ENCODE assay signal across 8 cellular contexts in genomic region chr6:154541832-154542231, GRCh38. TPM values are rescaled to one million over a fixed set of nuclear protein-coding genes. Genes with fewer than 3 reads are reported as not detected.
A peak's percentile ranks its signal among the peaks of the same experiment; 100 is the strongest.
DNase-seq lines count a peak whose midpoint lies in the region; ATAC-seq, FAIRE-seq and TF ChIP-seq lines count a peak whose summit lies in the region.
"Not testable (repeated sequence)": the region's sequence is repeated elsewhere in the genome, so short reads cannot be mapped to it uniquely, and the experiment has no call there.
"Had no signal": no experiment of that assay in that cellular context is flagged by ENCODE, and none has a peak within 500 bp of the region (broad histone marks: within the 10 kb centered on the region; RNA-seq: fewer than 3 reads in every experiment).

No MANE protein-coding gene starts in this region.

- not testable (repeated sequence) for H2BK5ac ChIP-seq in IMR-90 (ENCODE audit: low read depth, low read length, poor library complexity, severe bottlenecking); H1 (ENCODE audit: low read depth, low read length); neuronal stem cell (ENCODE audit: low read length)

- H3K4me3 Mint-ChIP-seq in GM23338: not testable (repeated sequence)

- not testable (repeated sequence) for H3K36me3 ChIP-seq in GM23338 (ENCODE audit: insufficient read depth); IMR-90 (ENCODE audit: control insufficient read depth, insufficient read depth, low read length); H1 (ENCODE audit: control insufficient read depth in 2 of 4, insufficient read depth in 4 of 4, low read length in 3 of 4); mucosa of descending colon (ENCODE audit: low read depth); neuronal stem cell (replicated peaks in 1 of 2; ENCODE audit: control insufficient read depth in 2 of 2, insufficient read depth in 2 of 2, low read length in 2 of 2)

- not testable (repeated sequence) for H3K23ac ChIP-seq in IMR-90 (ENCODE audit: low read depth, low read length); H1 (ENCODE audit: insufficient read length); neuronal stem cell (ENCODE audit: low read depth, low read length, poor library complexity)

- peaks cover 39% of the 10 kb centered on the region for H3K4me1 Mint-ChIP-seq in GM23338

- not testable (repeated sequence) for H3K14ac ChIP-seq in IMR-90 (replicated peaks; ENCODE audit: low read depth, low read length); H1 (ENCODE audit: insufficient read length); neuronal stem cell (ENCODE audit: low read length)

- H3K56ac ChIP-seq in IMR-90 (ENCODE audit: extremely low read depth, insufficient read depth, low read length); H1 (replicated peaks; ENCODE audit: insufficient read length, low read depth, low read length): not testable (repeated sequence)

- BruUV-seq in IMR-90 (replicated peaks; lab: Mats Ljungman, UMichigan): not testable (repeated sequence)

- not testable (repeated sequence) for H3K9ac ChIP-seq in IMR-90 (ENCODE audit: low read depth, low read length); H1 (replicated peaks in 1 of 4; ENCODE audit: extremely low read depth in 1 of 4, low read depth in 3 of 4, low read length in 3 of 4); neuronal stem cell (ENCODE audit: low read depth, low read length, poor library complexity)

- H3K4me3 ChIP-seq in GM23338; IMR-90 (ENCODE audit: insufficient read depth, low read depth, low read length); H1 (ENCODE audit: extremely low read depth in 1 of 4, insufficient read depth in 2 of 4, low read depth in 3 of 4, low read length in 4 of 4); foreskin fibroblast (ENCODE audit: low read depth in 1 of 2, low read length in 2 of 2); mucosa of descending colon; neuronal stem cell (ENCODE audit: low read length in 2 of 2): not testable (repeated sequence)

- H3F3A ChIP-seq in GM23338 (replicated peaks; ENCODE audit: low read depth): not testable (repeated sequence)

- H3K23me2 ChIP-seq in H1 (ENCODE audit: low read depth, low read length): not testable (repeated sequence)

- not testable (repeated sequence) for H2AK5ac ChIP-seq in IMR-90 (ENCODE audit: low read depth, low read length)
- H2AK5ac ChIP-seq in H1 (ENCODE audit: low read depth, low read length) (peak overlapping the region; percentile 93; the same call in 1 of the 2 replicates), neuronal stem cell (ENCODE audit: low read depth, low read length) (peak overlapping the region; percentile 32)

- POLR2A ChIA-PET in IMR-90 (lab: Charles Lee; ENCODE audit: unreplicated experiment): not testable (repeated sequence)
- POLR2A ChIA-PET in H1 (lab: Charles Lee; ENCODE audit: partially characterized antibody): interaction anchor here (1.3 to 1.4 kb wide), 2 partner anchors 25 to 32 kb away, joined by 3 to 7 read pairs; partner anchors contain the start of gene CNKSR3

- not testable (repeated sequence) for TF ChIP-seq POLR2A in IMR-90 (IDR thresholded peaks at IDR 0.05; ENCODE audit: low read depth, low read length); H1 (IDR thresholded peaks at IDR 0.05; ENCODE audit: control extremely low read depth in 1 of 2, low read depth in 2 of 2, low read length in 2 of 2)

- peak overlapping the region; percentile 50; the same call in 1 of the 2 replicates for H3K4me2 ChIP-seq in GM23338
- not testable (repeated sequence) for H3K4me2 ChIP-seq in IMR-90 (ENCODE audit: low read depth, low read length); neuronal stem cell (ENCODE audit: insufficient read depth, low read length, poor library complexity, severe bottlenecking)
- peak overlapping the region in 1 of 2 experiments; percentile 30; a peak in 2 of 4 replicates for H3K4me2 ChIP-seq in H1 (ENCODE audit: insufficient read depth in 1 of 2, low read depth in 2 of 2, low read length in 2 of 2)

- H2BK120ac ChIP-seq in IMR-90 (ENCODE audit: low read depth, low read length); neuronal stem cell (ENCODE audit: low read depth, low read length): not testable (repeated sequence)
- peak overlapping the region; percentile 66 for H2BK120ac ChIP-seq in H1 (replicated peaks; ENCODE audit: low read depth, low read length)

- not testable (repeated sequence) for H3K79me2 ChIP-seq in GM23338 (replicated peaks; ENCODE audit: insufficient read depth); H1 (ENCODE audit: control insufficient read depth in 1 of 2, insufficient read depth in 2 of 2, low read length in 2 of 2)

- not testable (repeated sequence) for H3K79me1 ChIP-seq in IMR-90 (ENCODE audit: low read depth in 1 of 2, low read length in 2 of 2); H1 (ENCODE audit: low read depth, low read length); neuronal stem cell (ENCODE audit: low read depth, low read length)

- H4K91ac ChIP-seq in IMR-90 (ENCODE audit: insufficient read depth, low read depth, low read length); neuronal stem cell (ENCODE audit: low read depth, low read length, poor library complexity): not testable (repeated sequence)
- peak overlapping the region; percentile 41 for H4K91ac ChIP-seq in H1 (replicated peaks; ENCODE audit: insufficient read length, low read length)

- H4K5ac ChIP-seq in IMR-90 (ENCODE audit: low read depth, low read length); H1 (ENCODE audit: insufficient read length, low read depth, low read length): not testable (repeated sequence)

- TF ChIP-seq RAD21 in IMR-90 (IDR thresholded peaks at IDR 0.05; ENCODE audit: low read length); H1 (IDR thresholded peaks at IDR 0.05 in 1 of 2, conservative IDR thresholded peaks at IDR 0.05 in 1 of 2; ENCODE audit: low read depth in 2 of 2, low read length in 2 of 2): not testable (repeated sequence)

- H2AK9ac ChIP-seq in IMR-90 (replicated peaks; ENCODE audit: low read depth, low read length, poor library complexity): not testable (repeated sequence)

- H2BK12ac ChIP-seq in H1 (ENCODE audit: low read depth, low read length): peak overlapping the region; percentile 94
- H2BK12ac ChIP-seq in neuronal stem cell (ENCODE audit: low read length): not testable (repeated sequence)

- ATAC-seq in GM23338 (peak; percentile 12; the same call in 2 of the 3 replicates), mucosa of descending colon (peak; percentile 29)
- not testable (repeated sequence) for ATAC-seq in IMR-90 (ENCODE audit: low read depth)

- not testable (repeated sequence) for H3K27ac ChIP-seq in GM23338 (ENCODE audit: low read depth); IMR-90 (ENCODE audit: insufficient read depth, low read length); H1 (ENCODE audit: low read depth, low read length); neuronal stem cell (replicated peaks; ENCODE audit: low read length)

- H3K4ac ChIP-seq in IMR-90 (ENCODE audit: low read depth, low read length); neuronal stem cell (ENCODE audit: low read length): not testable (repeated sequence)
- peak overlapping the region; percentile 83 for H3K4ac ChIP-seq in H1 (replicated peaks; ENCODE audit: insufficient read length, low read depth, low read length)

- CTCF ChIA-PET in IMR-90 (lab: Yijun Ruan, JAX): not testable (repeated sequence)
- CTCF ChIA-PET in H1 (lab: Charles Lee; ENCODE audit: partially characterized antibody): interaction anchor here (1.0 to 1.7 kb wide), 2 partner anchors 31 to 56 kb away, joined by 3 to 4 read pairs; partner anchors contain the start of gene CNKSR3

- H2BK15ac ChIP-seq in IMR-90 (ENCODE audit: low read depth, low read length); H1 (ENCODE audit: low read length); neuronal stem cell (ENCODE audit: low read length): not testable (repeated sequence)

- dilution Hi-C loops in IMR-90 (cut with HindIII; ENCODE audit: low sequenced_read_pairs, unreplicated experiment): not testable (repeated sequence)

- intact Hi-C loops in IMR-90 (cut with micrococcal nuclease); mucosa of descending colon (cut with DNase I, micrococcal nuclease): not testable (repeated sequence)

- not testable (repeated sequence) for H4K20me1 ChIP-seq in GM23338 (replicated peaks; ENCODE audit: insufficient read depth); IMR-90 (ENCODE audit: insufficient read depth, low read length); H1 (replicated peaks in 1 of 2; ENCODE audit: control insufficient read depth in 1 of 2, insufficient read depth in 2 of 2, low read length in 2 of 2)

- TF ChIP-seq CTCF in GM23338 (conservative IDR thresholded peaks at IDR 0.05; ENCODE audit: low read depth in 2 of 2); IMR-90 (conservative IDR thresholded peaks at IDR 0.05; ENCODE audit: low read depth, low read length); H1 (IDR thresholded peaks at IDR 0.05; ENCODE audit: control extremely low read depth in 1 of 3, insufficient read depth in 1 of 3, low read depth in 1 of 3, low read length in 3 of 3); foreskin fibroblast (IDR thresholded peaks at IDR 0.05; ENCODE audit: low read depth, low read length); mucosa of descending colon (IDR thresholded peaks at IDR 0.05): not testable (repeated sequence)

- in situ Hi-C loops in IMR-90 (cut with MboI; ENCODE audit: low sequenced_read_pairs): not testable (repeated sequence)

- not testable (repeated sequence) for H3K18ac ChIP-seq in IMR-90 (ENCODE audit: low read depth, low read length); neuronal stem cell (ENCODE audit: low read length)
- H3K18ac ChIP-seq in H1 (ENCODE audit: extremely low read depth, low read length): peak overlapping the region; percentile 87; the same call in 1 of the 2 replicates

- H3K9me1 ChIP-seq in IMR-90 (ENCODE audit: insufficient read depth, low read length): not testable (repeated sequence)

- H3K4me1 ChIP-seq in GM23338 (ENCODE audit: insufficient read depth): peaks cover 34% of the 10 kb centered on the region
- not testable (repeated sequence) for H3K4me1 ChIP-seq in IMR-90 (ENCODE audit: control insufficient read depth, insufficient read depth, low read length); mucosa of descending colon (ENCODE audit: low read depth)
- H3K4me1 ChIP-seq in H1 (replicated peaks in 1 of 4; ENCODE audit: control insufficient read depth in 3 of 4, insufficient read depth in 4 of 4, low read length in 3 of 4): peaks cover 4 to 17% (median 14%) of the 10 kb centered on the region in 4 experiments
- peaks cover 9 to 18% of the 10 kb centered on the region in 2 donors for H3K4me1 ChIP-seq in neuronal stem cell (ENCODE audit: control insufficient read depth in 2 of 2, insufficient read depth in 1 of 2, low read depth in 1 of 2, low read length in 2 of 2)

- WGBS in IMR-90 (ENCODE audit: extremely low coverage in 2 of 2, insufficient read length in 1 of 2), 2 experiments: 100% methylated on average over 3 of the region's 15 CpGs; no CpG with 5 or more reads in 1 of the 2 experiments
- WGBS in H1 (ENCODE audit: extremely low coverage in 1 of 2, insufficient coverage in 1 of 2, insufficient read length in 1 of 2, insufficient replicate concordance in 2 of 2, low coverage in 1 of 2, low lambda C conversion rate in 2 of 2, missing lambda C conversion rate in 1 of 2), 2 experiments: 81% methylated on average over 14 of the region's 15 CpGs; no CpG with 5 or more reads in 1 of the 2 experiments
- no CpG with 5 or more reads among the region's 15 CpGs for WGBS in neuronal stem cell (ENCODE audit: extremely low coverage in 2 of 2, insufficient read length in 2 of 2, insufficient replicate concordance in 1 of 2), 2 donors

- H3K27ac Mint-ChIP-seq in GM23338: not testable (repeated sequence)

- H3K9me2 ChIP-seq in GM23338 (ENCODE audit: insufficient read depth): not testable (repeated sequence)

- TF ChIP-seq EP300 in H1 (IDR thresholded peaks at IDR 0.05; ENCODE audit: borderline replicate concordance in 1 of 2, low read depth in 2 of 2, low read length in 2 of 2): not testable (repeated sequence)

- H2AFZ ChIP-seq in GM23338; IMR-90 (replicated peaks; ENCODE audit: low read length, poor library complexity); H1 (ENCODE audit: low read length); neuronal stem cell (ENCODE audit: low read length): not testable (repeated sequence)

- H3K9me3 ChIP-seq in IMR-90 (ENCODE audit: control insufficient read depth, insufficient read depth, low read length); H1 (ENCODE audit: insufficient read depth in 2 of 2, low read depth in 1 of 2, low read length in 1 of 2); mucosa of descending colon; neuronal stem cell (replicated peaks in 1 of 2; ENCODE audit: control insufficient read depth in 2 of 2, insufficient read depth in 1 of 2, low read depth in 1 of 2, low read length in 2 of 2): not testable (repeated sequence)

- H4K8ac ChIP-seq in IMR-90 (ENCODE audit: low read depth in 2 of 2, low read length in 2 of 2); H1 (ENCODE audit: extremely low read depth, insufficient read depth, low read length); neuronal stem cell (ENCODE audit: low read depth, low read length): not testable (repeated sequence)

- FAIRE-seq in H1 (lab: Jason Lieb, UNC): not testable (repeated sequence)

- not testable (repeated sequence) for H2BK20ac ChIP-seq in IMR-90 (ENCODE audit: low read depth, low read length); H1 (ENCODE audit: low read length)

- H3K27me3 Mint-ChIP-seq in GM23338 (ENCODE audit: insufficient read depth, low read depth, poor library complexity): peaks cover 14% of the 10 kb centered on the region

- H3K27me3 ChIP-seq in GM23338 (ENCODE audit: insufficient read depth): peaks cover 51% of the 10 kb centered on the region
- not testable (repeated sequence) for H3K27me3 ChIP-seq in IMR-90 (ENCODE audit: control insufficient read depth, insufficient read depth, low read length); H1 (replicated peaks in 1 of 4; ENCODE audit: control insufficient read depth in 3 of 4, extremely low read depth in 1 of 4, insufficient read depth in 3 of 4, low read length in 3 of 4); neuronal stem cell (ENCODE audit: control insufficient read depth in 3 of 3, insufficient read depth in 3 of 3, low read depth in 1 of 3, low read length in 3 of 3)

- not testable (repeated sequence) for H3K36me3 Mint-ChIP-seq in GM23338 (ENCODE audit: low read depth)

- H3K9me3 Mint-ChIP-seq in GM23338: not testable (repeated sequence)

- DNase-seq in GM23338 (ENCODE audit: low spot score); IMR-90; H1 (ENCODE audit: low read depth in 1 of 2, low spot score in 2 of 2); mucosa of descending colon; neuronal stem cell (ENCODE audit: low spot score): not testable (repeated sequence)
- DNase-seq in foreskin fibroblast: peak; percentile 9 to 51

RNA-seq across cellular contexts. Expression of gene CNKSR3, which starts 31.3 kb away (rescaled TPM):
- total RNA-seq in GM23338 (2014; rRNA removed; shearing (Covaris generic)): 3.5 and 5.7 TPM in 2 replicates
- polyA plus RNA-seq in GM23338 (2016; fragmentation: Nextera tagmentation; extraction: Ambion mirVana) (1.9 and 2.0 TPM in 2 replicates), IMR-90 (2012; rRNA removed) (6.2 and 6.7 TPM in 2 replicates), H1 (2011; rRNA removed) (1.2 and 2.1 TPM in 2 replicates)
- total RNA-seq in IMR-90 (2012; rRNA removed) (15.0 and 15.8 TPM in 2 replicates), mucosa of descending colon (10 to 100 TPM; 16.5 to 39.0 (median 33.6) TPM)
- 2.9 and 3.3 TPM in 2 replicates for polyA plus RNA-seq in IMR-90 (2012; cell fraction: cytosol; rRNA removed)
- polyA plus RNA-seq in IMR-90 (2012; cell fraction: nucleus; rRNA removed; ENCODE audit: low replicate concordance): 2.8 and 6.6 TPM in 2 replicates
- total RNA-seq in H1 (2021; fragmentation: NEBNext Ultra II Directional; extraction: Animal tissue kit (Norgen Biotek cat#: 25700)): 6.2 and 6.3 TPM in 2 replicates
- 1.6 TPM for polyA plus RNA-seq in H1 (2011; cell fraction: cytosol; rRNA removed)
- 2.1 TPM for polyA plus RNA-seq in H1 (2011; cell fraction: nucleus; rRNA removed)
- polyA plus RNA-seq in H1 (2012, experiment 1 of 2): 4.4 to 5.5 TPM (median 5.0 TPM) in 4 replicates
- 1.6 TPM for polyA plus RNA-seq in H1 (2012, experiment 2 of 2)
- polyA plus RNA-seq in H1 (2013, experiment 1 of 2): 2.2 TPM
- polyA plus RNA-seq in H1 (2013, experiment 2 of 2): 1.7 TPM
- 3.2 TPM in 2 replicates for polyA minus RNA-seq in H1 (2011; rRNA and poly(A)+ RNA removed)
- 1.7 TPM for polyA minus RNA-seq in H1 (2011; cell fraction: cytosol; rRNA and poly(A)+ RNA removed)
- 2.1 TPM for polyA minus RNA-seq in H1 (2011; cell fraction: nucleus; rRNA and poly(A)+ RNA removed)
- polyA plus RNA-seq in neuronal stem cell (2013, experiment 1 of 2): 10.8 TPM
- polyA plus RNA-seq in neuronal stem cell (2013, experiment 2 of 2): 10.7 TPM
- total RNA-seq: CD4-positive, alpha-beta memory T cell had no signal
- polyA plus RNA-seq: CD14-positive monocyte; CD4-positive, alpha-beta memory T cell had no signal
